In the genomic region with DNA sequence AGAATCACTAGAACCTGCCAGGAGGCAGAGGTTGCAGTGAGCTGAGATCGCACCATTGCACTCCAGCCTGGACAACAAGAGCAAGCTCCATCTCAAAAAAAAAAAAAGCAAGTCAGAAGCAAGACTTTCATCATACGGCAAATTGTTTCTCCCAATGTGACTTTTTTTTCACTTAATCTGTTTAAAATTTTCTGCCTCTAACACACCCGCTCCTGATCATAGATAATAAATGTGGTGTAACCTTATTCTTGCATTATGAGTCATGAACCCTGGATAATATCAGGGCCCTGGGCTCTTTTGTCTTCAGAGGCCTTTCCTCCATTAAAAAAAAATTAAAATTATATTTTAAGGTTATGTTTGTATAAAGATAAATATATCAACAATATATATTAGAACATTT, we compare ENCODE assay signal across 1 cellular context.
TF ChIP-seq lines count a peak whose summit lies in the region.

No MANE protein-coding gene starts in this region.

TF ChIP-seq in SK-N-SH, 30 proteins besides CTCF, POLR2A, EP300 and RAD21:
- TF ChIP-seq, protein P1, sequence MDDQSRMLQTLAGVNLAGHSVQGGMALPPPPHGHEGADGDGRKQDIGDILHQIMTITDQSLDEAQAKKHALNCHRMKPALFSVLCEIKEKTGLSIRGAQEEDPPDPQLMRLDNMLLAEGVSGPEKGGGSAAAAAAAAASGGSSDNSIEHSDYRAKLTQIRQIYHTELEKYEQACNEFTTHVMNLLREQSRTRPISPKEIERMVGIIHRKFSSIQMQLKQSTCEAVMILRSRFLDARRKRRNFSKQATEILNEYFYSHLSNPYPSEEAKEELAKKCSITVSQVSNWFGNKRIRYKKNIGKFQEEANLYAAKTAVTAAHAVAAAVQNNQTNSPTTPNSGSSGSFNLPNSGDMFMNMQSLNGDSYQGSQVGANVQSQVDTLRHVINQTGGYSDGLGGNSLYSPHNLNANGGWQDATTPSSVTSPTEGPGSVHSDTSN (IDR thresholded peaks at IDR 0.05) = peak; percentile 85
- TF ChIP-seq MXI1 (IDR thresholded peaks at IDR 0.05; ENCODE audit: low read depth, low read length) (no peak), GATA2 (CRISPR knock-in tag; IDR thresholded peaks at IDR 0.05) (peak; percentile 33; the same call in 1 of the 2 replicates), FOSL2 (IDR thresholded peaks at IDR 0.05; ENCODE audit: borderline replicate concordance, low read depth) (peak; percentile 90), MEF2A (IDR thresholded peaks at IDR 0.05; ENCODE audit: borderline replicate concordance, low read depth) (peak; percentile 29; the same call in 1 of the 2 replicates), RFX5 (IDR thresholded peaks at IDR 0.05; ENCODE audit: low read length) (no peak), NFIC (IDR thresholded peaks at IDR 0.05; ENCODE audit: borderline replicate concordance) (peak; percentile 76), SIN3A (IDR thresholded peaks at IDR 0.05; ENCODE audit: borderline replicate concordance, low read depth, low read length) (no peak), POLR2AphosphoS5 (IDR thresholded peaks at IDR 0.05; ENCODE audit: low read depth, low read length) (peak; percentile 64; the same call in 1 of the 2 replicates), FOXM1 (IDR thresholded peaks at IDR 0.05; ENCODE audit: low read depth) (peak; percentile 83; the same call in 1 of the 2 replicates), RXRA (IDR thresholded peaks at IDR 0.05; ENCODE audit: borderline replicate concordance, low read depth) (peak; percentile 71; the same call in 1 of the 2 replicates), TEAD4 (IDR thresholded peaks at IDR 0.05; ENCODE audit: borderline replicate concordance, insufficient read depth) (peak; percentile 81; the same call in 1 of the 2 replicates), TCF12 (IDR thresholded peaks at IDR 0.05) (peak; percentile 96), JUND (IDR thresholded peaks at IDR 0.05) (peak; percentile 91)
- TF ChIP-seq, protein P2, sequence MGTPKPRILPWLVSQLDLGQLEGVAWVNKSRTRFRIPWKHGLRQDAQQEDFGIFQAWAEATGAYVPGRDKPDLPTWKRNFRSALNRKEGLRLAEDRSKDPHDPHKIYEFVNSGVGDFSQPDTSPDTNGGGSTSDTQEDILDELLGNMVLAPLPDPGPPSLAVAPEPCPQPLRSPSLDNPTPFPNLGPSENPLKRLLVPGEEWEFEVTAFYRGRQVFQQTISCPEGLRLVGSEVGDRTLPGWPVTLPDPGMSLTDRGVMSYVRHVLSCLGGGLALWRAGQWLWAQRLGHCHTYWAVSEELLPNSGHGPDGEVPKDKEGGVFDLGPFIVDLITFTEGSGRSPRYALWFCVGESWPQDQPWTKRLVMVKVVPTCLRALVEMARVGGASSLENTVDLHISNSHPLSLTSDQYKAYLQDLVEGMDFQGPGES (IDR thresholded peaks at IDR 0.05; ENCODE audit: low read depth, low read length) = no peak
